Comparison of ENCODE assay signal across 1 cellular context in the genomic region with DNA sequence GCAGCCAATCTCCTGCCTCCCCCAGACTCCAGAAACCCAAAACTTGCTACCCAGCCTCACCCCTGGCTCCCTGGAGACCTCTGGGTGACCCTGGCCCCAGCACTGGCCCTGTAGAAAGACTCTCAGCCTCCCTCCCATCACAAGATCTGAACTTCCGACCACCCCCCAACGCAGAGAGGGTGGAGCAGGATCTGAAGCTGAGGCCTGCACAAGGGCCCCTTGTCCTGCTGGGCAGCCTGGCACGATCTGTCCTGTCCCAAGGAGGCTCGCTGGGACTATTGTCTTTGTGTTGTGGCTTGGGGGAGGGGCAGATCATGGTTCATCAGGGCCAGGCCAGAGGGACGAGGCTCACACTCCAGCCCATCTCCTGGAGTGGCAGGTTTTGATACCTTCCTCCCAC.
TF ChIP-seq lines count a peak whose summit lies in the region.

No MANE protein-coding gene starts in this region.

TF ChIP-seq in GM23338, 12 proteins besides CTCF, POLR2A, EP300 and RAD21:
- no peak for TF ChIP-seq EZH2phosphoT487 (IDR thresholded peaks at IDR 0.05; ENCODE audit: unreplicated experiment)
- TF ChIP-seq, protein P1, sequence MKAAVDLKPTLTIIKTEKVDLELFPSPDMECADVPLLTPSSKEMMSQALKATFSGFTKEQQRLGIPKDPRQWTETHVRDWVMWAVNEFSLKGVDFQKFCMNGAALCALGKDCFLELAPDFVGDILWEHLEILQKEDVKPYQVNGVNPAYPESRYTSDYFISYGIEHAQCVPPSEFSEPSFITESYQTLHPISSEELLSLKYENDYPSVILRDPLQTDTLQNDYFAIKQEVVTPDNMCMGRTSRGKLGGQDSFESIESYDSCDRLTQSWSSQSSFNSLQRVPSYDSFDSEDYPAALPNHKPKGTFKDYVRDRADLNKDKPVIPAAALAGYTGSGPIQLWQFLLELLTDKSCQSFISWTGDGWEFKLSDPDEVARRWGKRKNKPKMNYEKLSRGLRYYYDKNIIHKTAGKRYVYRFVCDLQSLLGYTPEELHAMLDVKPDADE (IDR thresholded peaks at IDR 0.05), result no peak
- no peak for TF ChIP-seq ZNF114 (CRISPR knock-in tag; IDR thresholded peaks at IDR 0.05)
- TF ChIP-seq EZH2 (IDR thresholded peaks at IDR 0.05; ENCODE audit: low read depth, unreplicated experiment), result no peak
- TF ChIP-seq REST (IDR thresholded peaks at IDR 0.05; ENCODE audit: unreplicated experiment), result no peak
- TF ChIP-seq ZNF331 (CRISPR knock-in tag; IDR thresholded peaks at IDR 0.05; ENCODE audit: low read depth), result no peak
- TF ChIP-seq JUNB (IDR thresholded peaks at IDR 0.05; ENCODE audit: unreplicated experiment), result no peak
- TF ChIP-seq POLR2AphosphoS5 (IDR thresholded peaks at IDR 0.05; ENCODE audit: low read depth), result no peak
- TF ChIP-seq CREB1 (CRISPR knock-in tag; IDR thresholded peaks at IDR 0.05; ENCODE audit: low read depth), result no peak
- TF ChIP-seq ZNF462 (CRISPR knock-in tag; IDR thresholded peaks at IDR 0.05), result no peak
- TF ChIP-seq STAT1 (IDR thresholded peaks at IDR 0.05; ENCODE audit: unreplicated experiment), result no peak
- TF ChIP-seq NANOG (IDR thresholded peaks at IDR 0.05; ENCODE audit: borderline replicate concordance), result no peak
TF ChIP-seq in GM23338: peak in this region for 0.
